In the genomic region with DNA sequence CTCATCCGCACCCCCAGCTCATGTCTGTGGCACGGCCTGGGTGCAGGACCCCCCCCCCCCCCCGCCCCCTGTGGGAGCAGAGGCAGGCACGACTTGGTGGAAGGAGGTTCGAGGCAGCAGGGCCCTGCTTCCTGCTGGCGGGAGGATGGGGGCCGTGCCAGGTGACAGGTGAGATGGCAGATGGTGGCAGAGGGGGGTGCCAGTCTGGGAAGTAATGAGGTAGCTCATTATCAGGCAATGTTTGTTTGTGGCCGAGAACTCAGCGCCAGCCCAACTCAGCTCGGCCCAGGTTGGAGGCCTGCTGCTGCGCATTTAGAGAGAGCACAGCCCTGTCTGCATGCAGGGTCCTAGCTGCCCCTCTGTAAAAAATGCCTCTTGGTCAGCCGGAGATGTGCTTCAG, we compare ENCODE assay signal across 16 cellular contexts. TPM values are rescaled to one million over a fixed set of nuclear protein-coding genes. Genes with fewer than 3 reads are reported as not detected.
"Had no signal": no experiment of that assay in that cellular context is flagged by ENCODE, and none has a peak within 500 bp of the region (broad histone marks: within the 10 kb centered on the region; RNA-seq: fewer than 3 reads in every experiment).

No MANE protein-coding gene starts in this region.

- H3K27ac ChIP-seq: heart left ventricle, right atrium auricular region, skin epidermis, tibial artery had no signal

- DNase-seq: activated naive CD4-positive, alpha-beta T cell treated with anti-CD3 and anti-CD28 coated beads for 36 hours; endodermal cell; heart left ventricle; immature natural killer cell; occipital lobe; stimulated activated CD4-positive, alpha-beta T cell treated with anti-CD3 and anti-CD28 coated beads, Interleukin-4, amount 100 ng/mL, for 24 hours; stimulated activated naive CD4-positive, alpha-beta T cell; tibial artery had no signal

- H3K9me3 ChIP-seq: heart left ventricle, right atrium auricular region, tibial artery had no signal

- H3K4me3 Mint-ChIP-seq: activated naive CD4-positive, alpha-beta T cell treated with anti-CD3 and anti-CD28 coated beads for 36 hours; activated T-helper 17 cell treated with anti-CD3 and anti-CD28 coated beads, Interleukin-2, amount 50 U/mL, for 72 hours; endodermal cell; immature natural killer cell; nephron had no signal

- H3K27me3 ChIP-seq: heart left ventricle, right atrium auricular region, tibial artery had no signal

- H3K36me3 ChIP-seq: heart left ventricle, right atrium auricular region, tibial artery had no signal

- H3K4me3 ChIP-seq: dorsolateral prefrontal cortex, heart left ventricle, right atrium auricular region, skin epidermis, tibial artery had no signal

- H3K4me1 Mint-ChIP-seq: endodermal cell, immature natural killer cell, nephron had no signal

- H3K36me3 Mint-ChIP-seq: immature natural killer cell had no signal

- H3K9me3 Mint-ChIP-seq: nephron had no signal

- H3K27ac Mint-ChIP-seq: activated naive CD4-positive, alpha-beta T cell treated with anti-CD3 and anti-CD28 coated beads for 36 hours; activated T-helper 17 cell treated with anti-CD3 and anti-CD28 coated beads, Interleukin-2, amount 50 U/mL, for 72 hours; endodermal cell; immature natural killer cell; progenitor cell of endocrine pancreas had no signal

RNA-seq across cellular contexts. Expression of gene JPH3, which starts 40.1 kb away (rescaled TPM):
- total RNA-seq: bronchial epithelial cell, lower leg skin had no signal
- polyA plus RNA-seq: immature natural killer cell had no signal
